ENCODE assay signal across 19 cellular contexts in genomic region chr20:23187759-23188158, GRCh38.
DNase-seq lines count a peak whose midpoint lies in the region; ATAC-seq and TF ChIP-seq lines count a peak whose summit lies in the region.
"Had no signal": no experiment of that assay in that cellular context is flagged by ENCODE, and none has a peak within 500 bp of the region (broad histone marks: within the 10 kb centered on the region; RNA-seq: fewer than 3 reads in every experiment).

No MANE protein-coding gene starts in this region.

- H3K4me1 ChIP-seq in thyroid gland, result peaks cover 0 to 7% of the 10 kb centered on the region in 2 donors

- intact Hi-C loops in thyroid gland (cut with DNase I), result no loop called here
- intact Hi-C loops in activated naive CD4-positive, alpha-beta T cell treated with anti-CD3 and anti-CD28 coated beads for 36 hours (cut with micrococcal nuclease), result no loop called here
- intact Hi-C loops in activated CD8-positive, alpha-beta T cell treated with anti-CD3 and anti-CD28 coated beads for 36 hours (cut with micrococcal nuclease), result no loop called here

- DNase-seq in NCI-H510A (lab: John Stamatoyannopoulos, UW) (peak; percentile 53), coronary artery (ENCODE audit: low spot score) (peak; percentile 75), left kidney (ENCODE audit: low read depth, low spot score) (peak; percentile 80), thyroid gland (peak; percentile 77 to 86), NCI-H82 (lab: John Stamatoyannopoulos, UW) (no peak)
- DNase-seq in activated naive CD4-positive, alpha-beta T cell treated with anti-CD3 and anti-CD28 coated beads for 36 hours, result no peak
- no peak for DNase-seq in activated CD8-positive, alpha-beta T cell treated with anti-CD3 and anti-CD28 coated beads for 36 hours
- DNase-seq: activated CD4-positive, alpha-beta memory T cell treated with anti-CD3 and anti-CD28 coated beads, Interleukin-2, amount 10 ng/mL, durations not matched to agents 7 days and 5 days; activated gamma-delta T cell treated with Interleukin-2 at 50 U/mL for 16 hours; caudate nucleus; CD4-positive, CD25-positive, alpha-beta regulatory T cell; GM23248; MM.1S; NCI-H2171 treated with DMSO at 0.1 percent for 48 hours; PC-3; T-helper 9 cell had no signal

- H3K27ac ChIP-seq in coronary artery (peak overlapping the region in 1 of 2 donors; percentile 68), thyroid gland (no peak overlapping the region)
- H3K27ac ChIP-seq: epithelial cell of prostate, GM23248 had no signal

- no peak for TF ChIP-seq POLR2A in thyroid gland (IDR thresholded peaks at IDR 0.05)

- H3K27me3 Mint-ChIP-seq in activated naive CD4-positive, alpha-beta T cell treated with anti-CD3 and anti-CD28 coated beads for 36 hours (ENCODE audit: low read depth), result no peaks in the 10 kb centered on the region
- H3K27me3 Mint-ChIP-seq in activated CD8-positive, alpha-beta T cell treated with anti-CD3 and anti-CD28 coated beads for 36 hours, result peaks cover 3% of the 10 kb centered on the region
- H3K27me3 Mint-ChIP-seq: stimulated activated naive CD8-positive, alpha-beta T cell treated with anti-CD3 and anti-CD28 coated beads, Interleukin-15, Interleukin-2, amounts not matched to agents 100 ng/mL and 50 ng/mL, for 24 hours had no signal

- TF ChIP-seq CTCF in coronary artery (IDR thresholded peaks at IDR 0.05) (no peak), thyroid gland (IDR thresholded peaks at IDR 0.05) (peak in 2 of 6 experiments; percentile 5 to 18)
- TF ChIP-seq CTCF in activated CD8-positive, alpha-beta T cell treated with anti-CD3 and anti-CD28 coated beads for 36 hours (IDR thresholded peaks at IDR 0.05), result no peak

- H3K9me3 ChIP-seq in thyroid gland, result no peaks in the 10 kb centered on the region

- CTCF ChIA-PET in activated naive CD4-positive, alpha-beta T cell treated with anti-CD3 and anti-CD28 coated beads for 36 hours (lab: Charles Lee), result no interaction called here
- CTCF ChIA-PET in activated CD8-positive, alpha-beta T cell treated with anti-CD3 and anti-CD28 coated beads for 36 hours (lab: Charles Lee), result no interaction called here

- no peaks in the 10 kb centered on the region for H3K27me3 ChIP-seq in thyroid gland

- H3K36me3 Mint-ChIP-seq in activated naive CD4-positive, alpha-beta T cell treated with anti-CD3 and anti-CD28 coated beads for 36 hours (ENCODE audit: low read depth), result no peaks in the 10 kb centered on the region
- H3K36me3 Mint-ChIP-seq in activated CD8-positive, alpha-beta T cell treated with anti-CD3 and anti-CD28 coated beads for 36 hours (ENCODE audit: low read depth), result no peaks in the 10 kb centered on the region
- H3K36me3 Mint-ChIP-seq: CD4-positive, CD25-positive, alpha-beta regulatory T cell had no signal

- no peaks in the 10 kb centered on the region for H3K36me3 ChIP-seq in thyroid gland

- no peak for ATAC-seq in activated CD8-positive, alpha-beta T cell treated with anti-CD3 and anti-CD28 coated beads for 36 hours
- ATAC-seq: PC-3 had no signal

- WGBS in thyroid gland, 2 donors, result 25 to 36% methylated on average over 4 to 5 of the region's 7 CpGs

- no peak overlapping the region for H3K27ac Mint-ChIP-seq in activated naive CD4-positive, alpha-beta T cell treated with anti-CD3 and anti-CD28 coated beads for 36 hours
- H3K27ac Mint-ChIP-seq in activated CD8-positive, alpha-beta T cell treated with anti-CD3 and anti-CD28 coated beads for 36 hours, result no peak overlapping the region
- H3K27ac Mint-ChIP-seq: activated CD4-positive, alpha-beta memory T cell treated with anti-CD3 and anti-CD28 coated beads, Interleukin-2, amount 10 ng/mL, durations not matched to agents 7 days and 5 days; CD4-positive, CD25-positive, alpha-beta regulatory T cell; progenitor cell of endocrine pancreas; stimulated activated naive CD8-positive, alpha-beta T cell treated with anti-CD3 and anti-CD28 coated beads, Interleukin-15, Interleukin-2, amounts not matched to agents 100 ng/mL and 50 ng/mL, for 24 hours had no signal

- POLR2A ChIA-PET in activated CD8-positive, alpha-beta T cell treated with anti-CD3 and anti-CD28 coated beads for 36 hours (lab: Charles Lee), result no interaction called here

- peak overlapping the region; percentile 50 for H3K4me3 ChIP-seq in coronary artery
- H3K4me3 ChIP-seq in thyroid gland (replicated peaks in 1 of 3), result no peak overlapping the region
- H3K4me3 ChIP-seq: GM23248 had no signal

- H3K4me1 Mint-ChIP-seq in activated naive CD4-positive, alpha-beta T cell treated with anti-CD3 and anti-CD28 coated beads for 36 hours (ENCODE audit: low read depth), result no peaks in the 10 kb centered on the region
- no peaks in the 10 kb centered on the region for H3K4me1 Mint-ChIP-seq in activated CD8-positive, alpha-beta T cell treated with anti-CD3 and anti-CD28 coated beads for 36 hours (ENCODE audit: low read depth)
- H3K4me1 Mint-ChIP-seq: activated CD4-positive, alpha-beta memory T cell treated with anti-CD3 and anti-CD28 coated beads, Interleukin-2, amount 10 ng/mL, durations not matched to agents 7 days and 5 days; CD4-positive, CD25-positive, alpha-beta regulatory T cell had no signal

- no peak overlapping the region for H3K4me3 Mint-ChIP-seq in activated naive CD4-positive, alpha-beta T cell treated with anti-CD3 and anti-CD28 coated beads for 36 hours
- no peak overlapping the region for H3K4me3 Mint-ChIP-seq in activated CD8-positive, alpha-beta T cell treated with anti-CD3 and anti-CD28 coated beads for 36 hours
- H3K4me3 Mint-ChIP-seq: activated CD4-positive, alpha-beta memory T cell treated with anti-CD3 and anti-CD28 coated beads, Interleukin-2, amount 10 ng/mL, durations not matched to agents 7 days and 5 days; CD4-positive, CD25-positive, alpha-beta regulatory T cell; stimulated activated naive CD8-positive, alpha-beta T cell treated with anti-CD3 and anti-CD28 coated beads, Interleukin-15, Interleukin-2, amounts not matched to agents 100 ng/mL and 50 ng/mL, for 24 hours had no signal

- H3K9me3 Mint-ChIP-seq in activated naive CD4-positive, alpha-beta T cell treated with anti-CD3 and anti-CD28 coated beads for 36 hours, result peaks cover 1% of the 10 kb centered on the region
- no peaks in the 10 kb centered on the region for H3K9me3 Mint-ChIP-seq in activated CD8-positive, alpha-beta T cell treated with anti-CD3 and anti-CD28 coated beads for 36 hours
- H3K9me3 Mint-ChIP-seq: activated CD4-positive, alpha-beta memory T cell treated with anti-CD3 and anti-CD28 coated beads, Interleukin-2, amount 10 ng/mL, durations not matched to agents 7 days and 5 days; stimulated activated naive CD8-positive, alpha-beta T cell treated with anti-CD3 and anti-CD28 coated beads, Interleukin-15, Interleukin-2, amounts not matched to agents 100 ng/mL and 50 ng/mL, for 24 hours had no signal

Comparison
In these comparisons a context has a peak if more than half of its experiments do, and no peak if none do; other contexts are left out.
1. DNase-seq: peak in NCI-H510A (single experiment), coronary artery (single experiment), left kidney (single experiment) and thyroid gland (2 of 2); none in activated naive CD4-positive, alpha-beta T cell treated with anti-CD3 and anti-CD28 coated beads for 36 hours (single experiment), NCI-H82 (single experiment) and activated CD8-positive, alpha-beta T cell treated with anti-CD3 and anti-CD28 coated beads for 36 hours (single experiment).